Comparison of ENCODE assay signal across 10 cellular contexts in genomic region chr15:31267161-31268107, GRCh38. TPM values are rescaled to one million over a fixed set of nuclear protein-coding genes. Genes with fewer than 3 reads are reported as not detected.
A peak's percentile ranks its signal among the peaks of the same experiment; 100 is the strongest.
DNase-seq lines count a peak whose midpoint lies in the region; TF ChIP-seq lines count a peak whose summit lies in the region.
"Had no signal": no experiment of that assay in that cellular context is flagged by ENCODE, and none has a peak within 500 bp of the region (broad histone marks: within the 10 kb centered on the region; RNA-seq: fewer than 3 reads in every experiment).

No MANE protein-coding gene starts in this region.

- peak overlapping the region; percentile 60 for H3K4me2 ChIP-seq in OCI-LY1 (ENCODE audit: low read length)

- peaks cover 3% of the 10 kb centered on the region for H3K36me3 Mint-ChIP-seq in endothelial cell (ENCODE audit: low read depth, unreplicated experiment)

- H3K9me3 ChIP-seq in OCI-LY1 (ENCODE audit: low read length): no peaks in the 10 kb centered on the region
- no peaks in the 10 kb centered on the region for H3K9me3 ChIP-seq in spleen
- H3K9me3 ChIP-seq: mucosa of descending colon had no signal

- H3K27me3 Mint-ChIP-seq in endothelial cell (ENCODE audit: unreplicated experiment): peaks cover 15% of the 10 kb centered on the region

- WGBS in spleen, 5 donors: 80 to 89% (median 81%) methylated on average over 17 to 20 of the region's 20 CpGs

- H3K4me3 ChIP-seq in OCI-LY1 (ENCODE audit: low read depth, low read length, poor library complexity, severe bottlenecking) (peak overlapping the region; percentile 24), spleen (peak overlapping the region in 1 of 8 donors; percentile 59)
- H3K4me3 ChIP-seq: mucosa of descending colon had no signal

- DNase-seq in NCI-H82 (lab: John Stamatoyannopoulos, UW): peak; percentile 32
- DNase-seq in NCI-H82 treated with DMSO at 0.1 percent for 48 hours (lab: John Stamatoyannopoulos, UW; ENCODE audit: unreplicated experiment): no peak
- no peak for DNase-seq in endothelial cell (ENCODE audit: low spot score)
- DNase-seq in spleen: peak; percentile 81
- no peak for DNase-seq in NCI-H345 (lab: John Stamatoyannopoulos, UW)
- DNase-seq in occipital lobe (lab: John Stamatoyannopoulos, UW): no peak
- DNase-seq in UCSD-AML1 (lab: John Stamatoyannopoulos, UW; ENCODE audit: unreplicated experiment): no peak
- DNase-seq: SW 1271 had no signal

- no peak for TF ChIP-seq POLR2A in spleen (IDR thresholded peaks at IDR 0.05)

- peak overlapping the region; percentile 76 for H3K4me3 Mint-ChIP-seq in endothelial cell (ENCODE audit: unreplicated experiment)

- H3F3A ChIP-seq in OCI-LY1 (ENCODE audit: insufficient read depth, low read length): 0 out of 2 replicates have a peak, but pooled peaks cover 4% of the 10 kb centered on the region

- H3K79me2 ChIP-seq in OCI-LY1 (ENCODE audit: insufficient read depth, low read length): no peaks in the 10 kb centered on the region

- no peaks in the 10 kb centered on the region for H4K20me1 ChIP-seq in OCI-LY1 (ENCODE audit: insufficient read depth, low read length)

- no peaks in the 10 kb centered on the region for H3K9me3 Mint-ChIP-seq in endothelial cell (ENCODE audit: unreplicated experiment)

- no peaks in the 10 kb centered on the region for H3K9me2 ChIP-seq in OCI-LY1 (ENCODE audit: low read depth, low read length)

- H3K27me3 ChIP-seq in OCI-LY1 (ENCODE audit: insufficient read depth, low read length) (no peaks in the 10 kb centered on the region), spleen (replicated peaks in 1 of 7) (no peaks in the 10 kb centered on the region)

- H3K36me3 ChIP-seq in OCI-LY1 (ENCODE audit: insufficient read depth, low read length) (no peaks in the 10 kb centered on the region), spleen (no peaks in the 10 kb centered on the region)

- H3K27ac ChIP-seq in OCI-LY1 (ENCODE audit: low read depth, low read length, poor library complexity, severe bottlenecking) (peak overlapping the region; percentile 100), spleen (peak overlapping the region; percentile 53 to 98 (median 93))

- no peak overlapping the region for H3K27ac Mint-ChIP-seq in endothelial cell (ENCODE audit: unreplicated experiment)

- H3K4me1 ChIP-seq in OCI-LY1 (ENCODE audit: insufficient read depth, low read length, severe bottlenecking): peaks cover 100% of the 10 kb centered on the region
- peaks cover 2 to 98% (median 61%) of the 10 kb centered on the region in 6 donors for H3K4me1 ChIP-seq in spleen

- no peak overlapping the region for H2AFZ ChIP-seq in OCI-LY1 (ENCODE audit: low read length)

- no peaks in the 10 kb centered on the region for H3K4me1 Mint-ChIP-seq in endothelial cell (ENCODE audit: unreplicated experiment)

- intact Hi-C loops in spleen (cut with DNase I; ENCODE audit: low total_unique reads): no loop called here

- no peak for TF ChIP-seq CTCF in OCI-LY1 (IDR thresholded peaks at IDR 0.05; ENCODE audit: low read length)
- TF ChIP-seq CTCF in endothelial cell (IDR thresholded peaks at IDR 0.05; ENCODE audit: unreplicated experiment): no peak
- TF ChIP-seq CTCF in spleen (IDR thresholded peaks at IDR 0.05 in 8 of 11, conservative IDR thresholded peaks at IDR 0.05 in 3 of 11): no peak

- peak overlapping the region; percentile 83 for H3K9ac ChIP-seq in OCI-LY1 (ENCODE audit: low read length)

RNA-seq across cellular contexts. Expression of gene KLF13, which starts 59.2 kb away (rescaled TPM):
- total RNA-seq in endothelial cell (ENCODE audit: unreplicated experiment) (45.1 TPM), spleen (100 to 1,000 TPM in 1 of 7 donors, 10 to 100 TPM in 6; 71.6 to 111 (median 85.8) TPM), occipital lobe (47.9 TPM)
- polyA plus RNA-seq in spleen: 10 to 100 TPM; 21.8 to 43.3 (median 43.1) TPM

Comparison
In these comparisons a context has a peak if more than half of its experiments do, and no peak if none do; other contexts are left out.
1. DNase-seq: peak in NCI-H82 (single experiment) and spleen (single experiment); none in NCI-H82 treated with DMSO at 0.1 percent for 48 hours (single experiment), endothelial cell (single experiment), NCI-H345 (single experiment), occipital lobe (single experiment) and UCSD-AML1 (single experiment).